8 cellular contexts compared by ENCODE assay signal in genomic region chr19:40716655-40717324, GRCh38. TPM values are rescaled to one million over a fixed set of nuclear protein-coding genes. Genes with fewer than 3 reads are reported as not detected.
DNase-seq lines count a peak whose midpoint lies in the region; ATAC-seq and TF ChIP-seq lines count a peak whose summit lies in the region.

COQ8B (minus strand) TSS chr19:40716886; CDS start chr19:40714632, 2,254 bp downstream.
ITPKC (plus strand) TSS chr19:40717112; CDS start chr19:40717136, 24 bp downstream.

- no peaks in the 10 kb centered on the region for H3K9me3 Mint-ChIP-seq in HFFc6
- no peaks in the 10 kb centered on the region for H3K9me3 Mint-ChIP-seq in activated naive CD4-positive, alpha-beta T cell treated with anti-CD3 and anti-CD28 coated beads, Interleukin-2, amount 10 ng/mL, durations not matched to agents 7 days and 5 days

- no peak for TF ChIP-seq EP300 in gastroesophageal sphincter (IDR thresholded peaks at IDR 0.05)

- H3K36me3 Mint-ChIP-seq in HFFc6 (ENCODE audit: low read depth) = peaks cover 14% of the 10 kb centered on the region
- H3K36me3 Mint-ChIP-seq in activated naive CD4-positive, alpha-beta T cell treated with anti-CD3 and anti-CD28 coated beads, Interleukin-2, amount 10 ng/mL, durations not matched to agents 7 days and 5 days = peaks cover 16% of the 10 kb centered on the region

- WGBS in gastroesophageal sphincter (ENCODE audit: low coverage in 1 of 2), 2 donors = no CpG with 5 or more reads among the region's 72 CpGs

- peak within 1 kb of the TSS; percentile 100 for H3K27ac Mint-ChIP-seq in HFFc6
- H3K27ac Mint-ChIP-seq in activated naive CD4-positive, alpha-beta T cell treated with anti-CD3 and anti-CD28 coated beads, Interleukin-2, amount 10 ng/mL, durations not matched to agents 7 days and 5 days = peak within 1 kb of the TSS; percentile 93

- DNase-seq in GM04504 (ENCODE audit: low read depth) (peak; percentile 96), HFFc6 (peak; percentile 95), NAMALWA (ENCODE audit: low spot score) (peak; percentile 99), SK-MEL-5 (ENCODE audit: low read depth, low spot score) (peak; percentile 95)
- peak; percentile 100 for DNase-seq in activated naive CD4-positive, alpha-beta T cell treated with anti-CD3 and anti-CD28 coated beads, Interleukin-2, amount 10 ng/mL, durations not matched to agents 7 days and 5 days

- H3K9me3 ChIP-seq in gastroesophageal sphincter (no peaks in the 10 kb centered on the region), neutrophil (no peaks in the 10 kb centered on the region)

- peak within 1 kb of the TSS; percentile 97 for H3K4me3 Mint-ChIP-seq in HFFc6
- peak within 1 kb of the TSS; percentile 93 for H3K4me3 Mint-ChIP-seq in activated naive CD4-positive, alpha-beta T cell treated with anti-CD3 and anti-CD28 coated beads, Interleukin-2, amount 10 ng/mL, durations not matched to agents 7 days and 5 days

- in situ Hi-C loops in SK-MEL-5 (cut with HindIII; ENCODE audit: low pct_unique_long_range_greater_than_20kb, low sequenced_read_pairs) = no loop called here

- peaks cover 58% of the 10 kb centered on the region for H3K4me1 Mint-ChIP-seq in HFFc6 (ENCODE audit: low read depth)
- H3K4me1 Mint-ChIP-seq in activated naive CD4-positive, alpha-beta T cell treated with anti-CD3 and anti-CD28 coated beads, Interleukin-2, amount 10 ng/mL, durations not matched to agents 7 days and 5 days = peaks cover 73% of the 10 kb centered on the region

- H3K27me3 Mint-ChIP-seq in HFFc6 (ENCODE audit: insufficient read depth) = peaks cover 3% of the 10 kb centered on the region
- no peaks in the 10 kb centered on the region for H3K27me3 Mint-ChIP-seq in activated naive CD4-positive, alpha-beta T cell treated with anti-CD3 and anti-CD28 coated beads, Interleukin-2, amount 10 ng/mL, durations not matched to agents 7 days and 5 days

- ATAC-seq in gastroesophageal sphincter = peak; percentile 75

- peak; percentile 76 to 83 for TF ChIP-seq POLR2A in gastroesophageal sphincter (IDR thresholded peaks at IDR 0.05)

- peak within 1 kb of the TSS; percentile 77 to 92 for H3K4me3 ChIP-seq in gastroesophageal sphincter
- peak within 1 kb of the TSS; percentile 93 for H3K4me3 ChIP-seq in neutrophil (ENCODE audit: low read depth in 1 of 2, low read length in 1 of 2)

- H3K27ac ChIP-seq in gastroesophageal sphincter (peak within 1 kb of the TSS; percentile 97 to 99 (median 98)), neutrophil (peak within 1 kb of the TSS; percentile 92)

- H3K36me3 ChIP-seq in gastroesophageal sphincter (peaks cover 0 to 17% of the 10 kb centered on the region in 2 donors), neutrophil (peaks cover 8% of the 10 kb centered on the region)

- CTCF ChIA-PET in activated naive CD4-positive, alpha-beta T cell treated with anti-CD3 and anti-CD28 coated beads, Interleukin-2, amount 10 ng/mL, durations not matched to agents 7 days and 5 days (lab: Charles Lee) = interaction anchor here (0.7 to 2.1 kb wide), 2 partner anchors 33 to 35 kb away, joined by 3 to 7 read pairs; partner anchors contain the start of gene ACTMAP

- no peaks in the 10 kb centered on the region for H3K27me3 ChIP-seq in gastroesophageal sphincter
- no peaks in the 10 kb centered on the region for H3K27me3 ChIP-seq in neutrophil

- TF ChIP-seq CTCF in HFFc6 (IDR thresholded peaks at IDR 0.05) (peak; percentile 13; the same call in 1 of the 2 replicates), gastroesophageal sphincter (IDR thresholded peaks at IDR 0.05) (peak in 2 of 4 experiments; percentile 62 to 63), neutrophil (IDR thresholded peaks at IDR 0.05) (peak; percentile 62), subcutaneous adipose tissue (IDR thresholded peaks at IDR 0.05; ENCODE audit: low read depth) (no peak)

- peaks cover 0 to 72% (median 34%) of the 10 kb centered on the region in 3 donors for H3K4me1 ChIP-seq in gastroesophageal sphincter
- peaks cover 62 to 69% of the 10 kb centered on the region in 2 experiments for H3K4me1 ChIP-seq in neutrophil (ENCODE audit: control insufficient read depth in 1 of 2, insufficient read depth in 1 of 2, low read depth in 1 of 2, low read length in 1 of 2)

RNA-seq across cellular contexts. Expression of gene COQ8B, which starts in this region (rescaled TPM):
- 10 to 100 TPM; 19.8 to 28.6 (median 23.6) TPM for total RNA-seq in HFFc6 (2021; fragmentation: NEBNext Ultra II Directional; extraction: Animal tissue kit (Norgen Biotek cat#: 25700))
- total RNA-seq in SK-MEL-5 (2014; rRNA removed; shearing (Covaris generic)) = 13.5 and 16.1 TPM in 2 replicates
- polyA plus RNA-seq in SK-MEL-5 (2015; cell fraction: cytosol; rRNA removed) = 28.2 and 50.5 TPM in 2 replicates
- polyA plus RNA-seq in SK-MEL-5 (2015; cell fraction: nucleus; rRNA removed) = 68.8 and 83.3 TPM in 2 replicates
- total RNA-seq in gastroesophageal sphincter (10 to 100 TPM; 27.3 to 50.5 (median 44.7) TPM), subcutaneous adipose tissue (10 to 100 TPM; 16.5 to 32.2 (median 28.6) TPM)

RNA-seq across cellular contexts. Expression of gene ITPKC, which starts in this region (rescaled TPM):
- 10 to 100 TPM in 4 of 6 experiments, 1 to 10 TPM in 2; 9.2 to 14.9 (median 10.5) TPM for total RNA-seq in HFFc6 (2021; fragmentation: NEBNext Ultra II Directional; extraction: Animal tissue kit (Norgen Biotek cat#: 25700))
- total RNA-seq in SK-MEL-5 (2014; rRNA removed; shearing (Covaris generic)) = 3.8 and 4.6 TPM in 2 replicates
- polyA plus RNA-seq in SK-MEL-5 (2015; cell fraction: cytosol; rRNA removed) = 10.7 and 12.0 TPM in 2 replicates
- polyA plus RNA-seq in SK-MEL-5 (2015; cell fraction: nucleus; rRNA removed) = 11.0 and 11.4 TPM in 2 replicates
- 10 to 100 TPM; 25.2 to 71.8 (median 30.6) TPM for total RNA-seq in gastroesophageal sphincter
- 10 to 100 TPM; 20.9 to 68.6 (median 40.5) TPM for total RNA-seq in subcutaneous adipose tissue

Comparison
In these comparisons a context has a peak if more than half of its experiments do, and no peak if none do; other contexts are left out.
1. Peak in every context shown above with its lines: DNase-seq, ATAC-seq, H3K4me3 ChIP-seq and H3K27ac ChIP-seq.